7 cellular contexts compared by ENCODE assay signal in genomic region chr17:46061435-46061834, GRCh38.
DNase-seq lines count a peak whose midpoint lies in the region; ATAC-seq, FAIRE-seq and TF ChIP-seq lines count a peak whose summit lies in the region.

No MANE protein-coding gene starts in this region.

- SMC1A ChIA-PET in GM12878 (lab: Charles Lee; ENCODE audit: uncharacterized antibody, unreplicated experiment), result interaction anchor here (0.9 to 1.4 kb wide), 2 partner anchors 8 to 13 kb away, joined by 3 read pairs; no protein-coding TSS in a partner anchor

- H3K27ac ChIP-seq in KMS-11 (no peak overlapping the region), GM12878 (ENCODE audit: control insufficient read depth, insufficient read depth) (no peak overlapping the region)
- H3K27ac ChIP-seq in naive thymus-derived CD4-positive, alpha-beta T cell (ENCODE audit: low read depth, low read length), result no peak overlapping the region

- no peaks in the 10 kb centered on the region for H4K20me1 ChIP-seq in KMS-11 (ENCODE audit: insufficient read depth)
- no peaks in the 10 kb centered on the region for H4K20me1 ChIP-seq in GM12878 (ENCODE audit: control insufficient read depth, insufficient read depth)

- no peak for TF ChIP-seq RAD21 in GM12878 (IDR thresholded peaks at IDR 0.05; ENCODE audit: insufficient read depth, low read depth, low read length)

- POLR2A ChIA-PET in GM12878 (lab: Charles Lee), result no interaction called here
- POLR2A ChIA-PET in naive thymus-derived CD4-positive, alpha-beta T cell (lab: Charles Lee), result no interaction called here

- H3K27me3 Mint-ChIP-seq in naive thymus-derived CD4-positive, alpha-beta T cell, result no peaks in the 10 kb centered on the region
- no peaks in the 10 kb centered on the region for H3K27me3 Mint-ChIP-seq in activated T-helper 17 cell treated with anti-CD3 and anti-CD28 coated beads, Interleukin-2, amount 50 U/mL, for 72 hours

- H3K4me2 ChIP-seq in KMS-11 (no peak overlapping the region), GM12878 (ENCODE audit: control insufficient read depth, insufficient read depth) (no peak overlapping the region)

- no peak for TF ChIP-seq EP300 in GM12878 (IDR thresholded peaks at IDR 0.05; ENCODE audit: borderline replicate concordance in 1 of 2, control insufficient read depth in 1 of 2, low read depth in 2 of 2, low read length in 2 of 2)

- RAD21 ChIA-PET in GM12878 (lab: Charles Lee; ENCODE audit: unreplicated experiment), result no interaction called here

- no peak for ATAC-seq in GM12878
- ATAC-seq in naive thymus-derived CD4-positive, alpha-beta T cell, result peak; percentile 41
- no peak for ATAC-seq in HG03442 (IDR thresholded peaks at IDR 0.05; ENCODE audit: unreplicated experiment)
- no peak for ATAC-seq in activated T-helper 17 cell treated with anti-CD3 and anti-CD28 coated beads, Interleukin-2, amount 50 U/mL, for 72 hours (replicated peaks)

- peak; percentile 26 for TF ChIP-seq CTCF in D721Med (IDR thresholded peaks at IDR 0.05; ENCODE audit: insufficient read depth, missing control alignments)
- TF ChIP-seq CTCF in KMS-11 (conservative IDR thresholded peaks at IDR 0.05; ENCODE audit: low read depth, low read length), result peak; percentile 66
- peak in 2 of 3 experiments; percentile 10 to 16; a peak in 2 of 6 replicates for TF ChIP-seq CTCF in GM12878 (IDR thresholded peaks at IDR 0.05 in 2 of 3, conservative IDR thresholded peaks at IDR 0.05 in 1 of 3; ENCODE audit: control insufficient read depth in 2 of 3, extremely low read depth in 1 of 3, insufficient read depth in 1 of 3, low read depth in 3 of 3, low read length in 3 of 3)

- intact Hi-C loops in GM12878 (cut with micrococcal nuclease; ENCODE audit: unreplicated experiment), result no loop called here
- intact Hi-C loops in naive thymus-derived CD4-positive, alpha-beta T cell (cut with micrococcal nuclease), result loop anchor here in 1 of 2 donors (1.0 kb wide), 2 partner anchors 17 to 59 kb away; no protein-coding TSS in a partner anchor

- peaks cover 45% of the 10 kb centered on the region for H3K4me1 ChIP-seq in KMS-11 (ENCODE audit: low read depth, poor library complexity, severe bottlenecking)
- no peaks in the 10 kb centered on the region for H3K4me1 ChIP-seq in GM12878 (ENCODE audit: control insufficient read depth, insufficient read depth, low read length)
- H3K4me1 ChIP-seq in naive thymus-derived CD4-positive, alpha-beta T cell (ENCODE audit: control insufficient read depth in 2 of 2, insufficient read depth in 2 of 2, low read length in 2 of 2), result no peaks in the 10 kb centered on the region

- DNase-seq in D721Med (ENCODE audit: insufficient read length, low spot score) (no peak), GM12878 (ENCODE audit: low read depth, low spot score) (no peak), RPMI8226 (no peak)
- no peak for DNase-seq in naive thymus-derived CD4-positive, alpha-beta T cell

- no peak overlapping the region for H3K4me3 Mint-ChIP-seq in naive thymus-derived CD4-positive, alpha-beta T cell
- H3K4me3 Mint-ChIP-seq in activated T-helper 17 cell treated with anti-CD3 and anti-CD28 coated beads, Interleukin-2, amount 50 U/mL, for 72 hours, result no peak overlapping the region

- in situ Hi-C loops in GM12878 (cut with MboI), result no loop called here

- H3K4me3 ChIP-seq in KMS-11 (IDR thresholded peaks at IDR 0.05; ENCODE audit: insufficient read depth, low read depth, low read length) (no peak overlapping the region), GM12878 (no peak overlapping the region)
- H3K4me3 ChIP-seq in naive thymus-derived CD4-positive, alpha-beta T cell (ENCODE audit: low read length), result no peak overlapping the region

- BruUV-seq in GM12878 (replicated peaks; lab: Mats Ljungman, UMichigan), result no TSS peak

- no peaks in the 10 kb centered on the region for H3K9me3 ChIP-seq in GM12878 (replicated peaks; ENCODE audit: control insufficient read depth, insufficient read depth, low read length)
- H3K9me3 ChIP-seq in naive thymus-derived CD4-positive, alpha-beta T cell (ENCODE audit: control insufficient read depth in 2 of 3, low read length in 3 of 3), result no peaks in the 10 kb centered on the region

- peaks cover 0 to 1% (median 0%) of the 10 kb centered on the region in 11 donors for H3K9me3 Mint-ChIP-seq in naive thymus-derived CD4-positive, alpha-beta T cell
- no peaks in the 10 kb centered on the region for H3K9me3 Mint-ChIP-seq in activated T-helper 17 cell treated with anti-CD3 and anti-CD28 coated beads, Interleukin-2, amount 50 U/mL, for 72 hours

- CTCF ChIA-PET in GM12878 (lab: Yijun Ruan, JAX), result interaction anchor here (0.7 to 1.7 kb wide), 5 partner anchors 10 to 126 kb away, joined by 3 to 5 read pairs (median 4); no protein-coding TSS in a partner anchor
- CTCF ChIA-PET in naive thymus-derived CD4-positive, alpha-beta T cell (lab: Charles Lee), result interaction anchor here (0.7 to 1.0 kb wide), 3 partner anchors 9 to 1196 kb away, joined by 3 read pairs; no protein-coding TSS in a partner anchor

- TF ChIP-seq POLR2A in GM12878 (IDR thresholded peaks at IDR 0.05; ENCODE audit: low read depth, low read length), result no peak

- H3K9ac ChIP-seq in KMS-11 (no peak overlapping the region), GM12878 (ENCODE audit: control insufficient read depth, insufficient read depth, low read length) (no peak overlapping the region)

- H3K36me3 ChIP-seq in KMS-11 (ENCODE audit: insufficient read depth), result peaks cover 6% of the 10 kb centered on the region; the same call in 1 of the 2 replicates
- peaks cover 3 to 18% of the 10 kb centered on the region in 2 experiments for H3K36me3 ChIP-seq in GM12878 (ENCODE audit: control insufficient read depth in 2 of 2, insufficient read depth in 2 of 2, low read length in 1 of 2)
- peaks cover 5 to 37% (median 13%) of the 10 kb centered on the region in 3 experiments for H3K36me3 ChIP-seq in naive thymus-derived CD4-positive, alpha-beta T cell (ENCODE audit: control insufficient read depth in 2 of 3, insufficient read depth in 3 of 3, low read length in 3 of 3)

- peak overlapping the region in 4 of 9 donors; percentile 22 to 69 (median 44) for H3K27ac Mint-ChIP-seq in naive thymus-derived CD4-positive, alpha-beta T cell
- no peak overlapping the region for H3K27ac Mint-ChIP-seq in activated T-helper 17 cell treated with anti-CD3 and anti-CD28 coated beads, Interleukin-2, amount 50 U/mL, for 72 hours

- no peak overlapping the region for H2AFZ ChIP-seq in KMS-11 (ENCODE audit: low read depth)
- H2AFZ ChIP-seq in GM12878 (ENCODE audit: control insufficient read depth, low read depth, low read length), result no peak overlapping the region

- no peaks in the 10 kb centered on the region for H3K27me3 ChIP-seq in KMS-11 (ENCODE audit: insufficient read depth, low read depth)
- H3K27me3 ChIP-seq in GM12878 (replicated peaks in 1 of 2; ENCODE audit: control insufficient read depth in 2 of 2, insufficient read depth in 2 of 2, low read length in 1 of 2), result no peaks in the 10 kb centered on the region
- no peaks in the 10 kb centered on the region for H3K27me3 ChIP-seq in naive thymus-derived CD4-positive, alpha-beta T cell (ENCODE audit: control insufficient read depth in 2 of 2, insufficient read depth in 2 of 2, low read length in 2 of 2)

- H3K36me3 Mint-ChIP-seq in naive thymus-derived CD4-positive, alpha-beta T cell, result peaks cover 5 to 36% (median 11%) of the 10 kb centered on the region in 5 donors
- H3K36me3 Mint-ChIP-seq in activated T-helper 17 cell treated with anti-CD3 and anti-CD28 coated beads, Interleukin-2, amount 50 U/mL, for 72 hours (ENCODE audit: low read depth), result peaks cover 94% of the 10 kb centered on the region

- H3K4me1 Mint-ChIP-seq in naive thymus-derived CD4-positive, alpha-beta T cell, result peaks cover 1 to 59% (median 39%) of the 10 kb centered on the region in 7 donors
- H3K4me1 Mint-ChIP-seq in activated T-helper 17 cell treated with anti-CD3 and anti-CD28 coated beads, Interleukin-2, amount 50 U/mL, for 72 hours, result peaks cover 22% of the 10 kb centered on the region

- WGBS in GM12878 (ENCODE audit: insufficient coverage, insufficient replicate concordance, low lambda C conversion rate, missing lambda C conversion rate), result 98% methylated on average over 5 of the region's 5 CpGs

- peaks cover 12% of the 10 kb centered on the region; the same call in 1 of the 2 replicates for H3K79me2 ChIP-seq in KMS-11 (ENCODE audit: insufficient read depth, low read depth)
- no peaks in the 10 kb centered on the region; the same call in none of the 2 replicates for H3K79me2 ChIP-seq in GM12878 (ENCODE audit: control insufficient read depth, insufficient read depth, low read length)

- FAIRE-seq in D721Med (lab: Jason Lieb, UNC) (no peak), GM12878 (lab: Jason Lieb, UNC) (no peak)

TF ChIP-seq in GM12878, 131 proteins besides CTCF, POLR2A, EP300 and RAD21 (continues in another document):
- TF ChIP-seq BHLHE40 (IDR thresholded peaks at IDR 0.05; ENCODE audit: borderline replicate concordance in 1 of 2, low read depth in 2 of 2, low read length in 1 of 2) (no peak), ATF7 (IDR thresholded peaks at IDR 0.05; ENCODE audit: low read depth) (no peak), ZBTB11 (CRISPR knock-in tag; IDR thresholded peaks at IDR 0.05) (no peak), RB1 (IDR thresholded peaks at IDR 0.05; ENCODE audit: borderline replicate concordance) (no peak)

Comparison
In these comparisons a context has a peak if more than half of its experiments do, and no peak if none do; other contexts are left out.
1. CTCF ChIP-seq: peak in every context shown above with its lines; median percentile 66 in KMS-11; 26 in D721Med; 13 in GM12878.